Comparison of ENCODE assay signal across 16 cellular contexts in genomic region chr1:240498335-240498734, GRCh38.
"Had no signal": no experiment of that assay in that cellular context is flagged by ENCODE, and none has a peak within 500 bp of the region (broad histone marks: within the 10 kb centered on the region; RNA-seq: fewer than 3 reads in every experiment).

No MANE protein-coding gene starts in this region.

- H3K27me3 Mint-ChIP-seq: activated CD4-positive, alpha-beta T cell treated with anti-CD3 and anti-CD28 coated beads for 36 hours; natural killer cell treated with Interleukin-12 subunit alpha and Interleukin-12 subunit beta and Interleukin-15 and Interleukin-18, amount 100 ng/mL, for 72 hours; stimulated activated naive B cell treated with anti-CD40 and anti-IgM and Interleukin-4, amounts not matched to agents 10 μg/mL and 1 μg/mL and 100 μg/mL, for 72 hours had no signal

- H3K4me3 Mint-ChIP-seq: activated CD4-positive, alpha-beta T cell treated with anti-CD3 and anti-CD28 coated beads for 36 hours; activated naive CD8-positive, alpha-beta T cell treated with anti-CD3 and anti-CD28 coated beads, Interleukin-2, amount 10 ng/mL, durations not matched to agents 7 days and 5 days; activated T-helper 1 cell treated with anti-CD3 and anti-CD28 coated beads, Interleukin-12 subunit alpha, Interleukin-12 subunit beta, Interleukin-2, Interleukin-4 antibody, amounts not matched to agents 30 ng/mL and 10 ng/mL and 1 ng/mL, durations not matched to agents 14 hours and 24 hours and 36 hours; mesothelial cell of epicardium; natural killer cell treated with Interleukin-12 subunit alpha and Interleukin-12 subunit beta and Interleukin-15 and Interleukin-18, amount 100 ng/mL, for 72 hours; stimulated activated naive B cell treated with anti-CD40 and anti-IgM and Interleukin-4, amounts not matched to agents 10 μg/mL and 1 μg/mL and 100 μg/mL, for 72 hours; T-helper 2 cell treated with Interferon-gamma antibody and Interleukin-4, amounts not matched to agents 5 μg/mL and 100 μg/mL, for 36 hours had no signal

- ATAC-seq: activated CD4-positive, alpha-beta T cell treated with anti-CD3 and anti-CD28 coated beads for 36 hours; left colon; stimulated activated naive B cell treated with anti-CD40 and anti-IgM and Interleukin-4, amounts not matched to agents 10 μg/mL and 1 μg/mL and 100 μg/mL, for 72 hours had no signal

- FAIRE-seq: TTC549 had no signal

- H3K4me3 ChIP-seq: lung, sigmoid colon, thoracic aorta had no signal

- H3K9me3 Mint-ChIP-seq: natural killer cell treated with Interleukin-12 subunit alpha and Interleukin-12 subunit beta and Interleukin-15 and Interleukin-18, amount 100 ng/mL, for 72 hours had no signal

- H3K36me3 Mint-ChIP-seq: activated naive CD8-positive, alpha-beta T cell treated with anti-CD3 and anti-CD28 coated beads, Interleukin-2, amount 10 ng/mL, durations not matched to agents 7 days and 5 days; mesothelial cell of epicardium; natural killer cell treated with Interleukin-12 subunit alpha and Interleukin-12 subunit beta and Interleukin-15 and Interleukin-18, amount 100 ng/mL, for 72 hours; stimulated activated naive B cell treated with anti-CD40 and anti-IgM and Interleukin-4, amounts not matched to agents 10 μg/mL and 1 μg/mL and 100 μg/mL, for 72 hours had no signal

- DNase-seq: activated CD4-positive, alpha-beta T cell treated with anti-CD3 and anti-CD28 coated beads for 36 hours; activated CD4-positive, alpha-beta T cell treated with anti-CD3 and anti-CD28 coated beads, Interleukin-2, amount 50 U/mL, for 48 hours; activated naive CD4-positive, alpha-beta T cell; activated naive CD8-positive, alpha-beta T cell treated with anti-CD3 and anti-CD28 coated beads, Interleukin-2, amount 10 ng/mL, durations not matched to agents 7 days and 5 days; activated T-cell treated with anti-CD3 and anti-CD28 coated beads for 4 hours; amygdala; left colon; sigmoid colon; stimulated activated naive B cell treated with anti-CD40 and anti-IgM and Interleukin-4, amounts not matched to agents 10 μg/mL and 1 μg/mL and 100 μg/mL, for 72 hours had no signal

- H3K4me1 Mint-ChIP-seq: activated CD4-positive, alpha-beta T cell treated with anti-CD3 and anti-CD28 coated beads for 36 hours; activated naive CD8-positive, alpha-beta T cell treated with anti-CD3 and anti-CD28 coated beads, Interleukin-2, amount 10 ng/mL, durations not matched to agents 7 days and 5 days; stimulated activated naive B cell treated with anti-CD40 and anti-IgM and Interleukin-4, amounts not matched to agents 10 μg/mL and 1 μg/mL and 100 μg/mL, for 72 hours had no signal

- H3K27ac Mint-ChIP-seq: activated CD4-positive, alpha-beta T cell treated with anti-CD3 and anti-CD28 coated beads for 36 hours; activated naive CD8-positive, alpha-beta T cell treated with anti-CD3 and anti-CD28 coated beads, Interleukin-2, amount 10 ng/mL, durations not matched to agents 7 days and 5 days; activated T-helper 1 cell treated with anti-CD3 and anti-CD28 coated beads, Interleukin-12 subunit alpha, Interleukin-12 subunit beta, Interleukin-2, Interleukin-4 antibody, amounts not matched to agents 30 ng/mL and 10 ng/mL and 1 ng/mL, durations not matched to agents 14 hours and 24 hours and 36 hours; mesothelial cell of epicardium; stimulated activated naive B cell treated with anti-CD40 and anti-IgM and Interleukin-4, amounts not matched to agents 10 μg/mL and 1 μg/mL and 100 μg/mL, for 72 hours; T-helper 2 cell treated with Interferon-gamma antibody and Interleukin-4, amounts not matched to agents 5 μg/mL and 100 μg/mL, for 36 hours had no signal

- H3K36me3 ChIP-seq: sigmoid colon, thoracic aorta had no signal

- H3K27me3 ChIP-seq: sigmoid colon had no signal

- H3K9me3 ChIP-seq: sigmoid colon, thoracic aorta had no signal

- H3K27ac ChIP-seq: thoracic aorta had no signal
